Comparison of ENCODE assay signal across 9 cellular contexts in genomic region chr1:3418600-3418999, GRCh38. TPM values are rescaled to one million over a fixed set of nuclear protein-coding genes. Genes with fewer than 3 reads are reported as not detected.
"Had no signal": no experiment of that assay in that cellular context is flagged by ENCODE, and none has a peak within 500 bp of the region (broad histone marks: within the 10 kb centered on the region; RNA-seq: fewer than 3 reads in every experiment).

No MANE protein-coding gene starts in this region.

- H3K9ac ChIP-seq: KMS-11 had no signal

- ATAC-seq: GM23338, HepG2 had no signal

- DNase-seq: H9, HCEC 1CT, HFFc6, KBM-7 had no signal

- H2AFZ ChIP-seq: GM23338 had no signal

- H3K27ac ChIP-seq: HL-60, KMS-11 had no signal

- H3K4me3 ChIP-seq: GM23338 had no signal

- H3K4me2 ChIP-seq: GM23338, KMS-11 had no signal

RNA-seq across cellular contexts. Expression of gene ARHGEF16, which starts 35.9 kb away (rescaled TPM):
- polyA plus RNA-seq: IgD-negative memory B cell had no signal
